In genomic region chr17:49915670-49916069, GRCh38 we compare ENCODE assay signal across 25 cellular contexts. TPM values are rescaled to one million over a fixed set of nuclear protein-coding genes. Genes with fewer than 3 reads are reported as not detected.
"Had no signal": no experiment of that assay in that cellular context is flagged by ENCODE, and none has a peak within 500 bp of the region (broad histone marks: within the 10 kb centered on the region; RNA-seq: fewer than 3 reads in every experiment).

No MANE protein-coding gene starts in this region.

- FAIRE-seq: frontal cortex had no signal

- H3K4me3 ChIP-seq: ascending aorta, breast epithelium, lung, right atrium auricular region, tibial nerve, uterus had no signal

- DNase-seq: activated CD4-positive, CD25-positive, alpha-beta regulatory T cell treated with anti-CD3 and anti-CD28 coated beads, Interleukin-2, amount 50 U/mL, for 72 hours; activated CD8-positive, alpha-beta memory T cell treated with anti-CD3 and anti-CD28 coated beads for 24 hours; activated CD8-positive, alpha-beta memory T cell treated with anti-CD3 and anti-CD28 coated beads, Interleukin-2, amount 50 U/mL, for 48 hours; activated effector memory CD4-positive, alpha-beta T cell treated with anti-CD3 and anti-CD28 coated beads, Interleukin-2, amount 50 U/mL, for 16 hours; activated T-cell treated with anti-CD3 and anti-CD28 coated beads, Interleukin-2, amount 50 U/mL, for 72 hours; cerebellar nuclear complex; cortex of kidney; head of caudate nucleus; left colon; stimulated activated CD4-positive, alpha-beta T cell treated with anti-CD3 and anti-CD28 coated beads, Interleukin-2, amount 100 ng/mL, for 24 hours; stimulated activated naive CD4-positive, alpha-beta T cell treated with Interleukin-2 at 50 U/mL for 16 hours; T1000; uterus had no signal

- H3K9me3 ChIP-seq: ascending aorta, breast epithelium, right atrium auricular region, tibial nerve, uterus had no signal

- H3K4me3 Mint-ChIP-seq: activated naive CD4-positive, alpha-beta T cell treated with anti-CD3 and anti-CD28 coated beads, Interleukin-2, amount 50 U/mL, for 24 hours; activated T-cell treated with anti-CD3 and anti-CD28 coated beads, Interleukin-2, amount 50 U/mL, for 72 hours; mesothelial cell of epicardium had no signal

- H3K36me3 Mint-ChIP-seq: activated naive CD4-positive, alpha-beta T cell treated with anti-CD3 and anti-CD28 coated beads, Interleukin-2, amount 50 U/mL, for 24 hours; mesothelial cell of epicardium had no signal

- H3K4me1 ChIP-seq: ascending aorta, breast epithelium, uterus had no signal

- H3K9me3 Mint-ChIP-seq: activated naive CD4-positive, alpha-beta T cell treated with anti-CD3 and anti-CD28 coated beads, Interleukin-2, amount 50 U/mL, for 24 hours; activated T-cell treated with anti-CD3 and anti-CD28 coated beads, Interleukin-2, amount 50 U/mL, for 72 hours; mesothelial cell of epicardium had no signal

- H3K27ac Mint-ChIP-seq: activated naive CD4-positive, alpha-beta T cell treated with anti-CD3 and anti-CD28 coated beads, Interleukin-2, amount 50 U/mL, for 24 hours; activated T-cell treated with anti-CD3 and anti-CD28 coated beads, Interleukin-2, amount 50 U/mL, for 72 hours; mesothelial cell of epicardium; progenitor cell of endocrine pancreas had no signal

- H3K27ac ChIP-seq: ascending aorta, breast epithelium, right atrium auricular region, tibial nerve, uterus had no signal

- H3K36me3 ChIP-seq: ascending aorta, breast epithelium, right atrium auricular region, tibial nerve, uterus had no signal

RNA-seq across cellular contexts. Expression of gene DLX4, which starts 53.3 kb away (rescaled TPM):
- total RNA-seq: ascending aorta; frontal cortex; skeletal muscle tissue; T-helper 1 cell treated with Interleukin-12 subunit alpha and Interleukin-12 subunit beta and Interleukin-4 antibody, amounts not matched to agents 30 ng/mL and 1 ng/mL, for 36 hours; tibial nerve; uterus had no signal
- polyA plus RNA-seq: neural cell had no signal
